In the genomic region with DNA sequence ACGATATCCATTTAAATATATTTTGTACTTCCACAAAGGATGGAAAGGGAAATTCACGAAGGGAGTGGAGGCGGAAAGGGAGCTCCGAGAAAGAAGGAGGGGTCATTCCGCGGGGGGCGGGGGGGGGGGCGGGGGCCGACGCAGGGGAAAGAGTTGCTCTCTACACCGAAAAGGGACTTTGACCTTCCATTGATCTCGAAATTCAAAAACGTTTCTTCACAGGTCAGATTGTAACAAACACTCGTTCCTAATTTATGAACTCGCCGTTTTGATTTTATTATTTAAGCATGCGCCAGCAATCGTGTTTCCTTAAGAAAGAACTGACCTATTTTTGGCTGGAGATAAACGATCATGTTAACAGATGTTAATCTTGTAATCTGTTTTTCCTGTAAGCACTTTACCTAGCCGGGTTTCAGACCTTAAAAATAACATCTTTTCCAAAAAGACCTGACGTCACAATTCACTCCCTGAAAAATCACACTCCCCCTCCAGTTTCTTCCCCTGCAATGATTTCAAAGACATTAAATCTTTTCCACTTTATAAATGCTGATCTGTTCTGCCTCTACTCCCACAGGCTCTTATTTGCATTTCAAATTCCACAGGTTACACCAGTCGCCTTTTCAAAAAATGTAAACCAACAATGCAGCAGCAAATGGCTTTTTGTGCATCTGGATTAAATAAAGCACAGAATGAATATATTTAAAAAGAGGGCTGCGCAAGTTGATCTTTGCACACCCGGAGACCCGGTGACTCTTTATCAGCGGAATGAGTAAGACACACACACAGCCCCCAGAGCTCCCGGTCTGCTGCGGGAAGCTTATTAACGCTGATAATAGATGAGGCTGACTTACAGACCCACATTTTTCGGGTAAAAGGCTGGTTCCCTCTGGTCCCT, we compare ENCODE assay signal across 8 cellular contexts. TPM values are rescaled to one million over a fixed set of nuclear protein-coding genes. Genes with fewer than 3 reads are reported as not detected.
A peak's percentile ranks its signal among the peaks of the same experiment; 100 is the strongest.
DNase-seq lines count a peak whose midpoint lies in the region; ATAC-seq and TF ChIP-seq lines count a peak whose summit lies in the region.

No MANE protein-coding gene starts in this region.

- peak overlapping the region; percentile 84 for H3K4me3 ChIP-seq in AG04450 (ENCODE audit: low read depth, low read length)

- H3K27ac Mint-ChIP-seq in activated naive CD8-positive, alpha-beta T cell: peak overlapping the region; percentile 89

- no peaks in the 10 kb centered on the region for H3K27me3 Mint-ChIP-seq in activated naive CD8-positive, alpha-beta T cell

- DNase-seq in AG04450 (ENCODE audit: low read depth, low spot score) (no peak), NCI-H748 (lab: John Stamatoyannopoulos, UW; ENCODE audit: unreplicated experiment) (peak; percentile 70), left ventricle myocardium superior (no peak), putamen (ENCODE audit: low spot score) (peak; percentile 72), HK-2 (ENCODE audit: unreplicated experiment) (no peak)

- H3K9me3 ChIP-seq in AG04450 (ENCODE audit: control insufficient read depth, insufficient read depth, low read length): no peaks in the 10 kb centered on the region; the same call in 1 of the 2 replicates

- CTCF ChIA-PET in AG04450 (lab: Charles Lee): interaction anchor here (0.6 to 1.8 kb wide), 2 partner anchors 127 to 194 kb away, joined by 4 to 7 read pairs; no protein-coding TSS in a partner anchor

- no peaks in the 10 kb centered on the region for H3K27me3 ChIP-seq in AG04450 (ENCODE audit: control insufficient read depth, insufficient read depth, low read length)

- H3K4me1 Mint-ChIP-seq in activated naive CD8-positive, alpha-beta T cell (ENCODE audit: low read depth): peaks cover 39% of the 10 kb centered on the region

- intact Hi-C loops in left ventricle myocardium superior (cut with micrococcal nuclease): loop anchor here (5.0 kb wide), 1 partner anchor 41 kb away; no protein-coding TSS in a partner anchor

- no peak for TF ChIP-seq CTCF in AG04450 (IDR thresholded peaks at IDR 0.05; ENCODE audit: low read depth, low read length)

- no peaks in the 10 kb centered on the region for H3K9me3 Mint-ChIP-seq in activated naive CD8-positive, alpha-beta T cell (ENCODE audit: low read depth)

- POLR2A ChIA-PET in AG04450 (lab: Yijun Ruan, JAX): interaction anchor here (0.6 to 1.0 kb wide), 4 partner anchors 48 to 72 kb away, joined by 3 to 7 read pairs (median 3); no protein-coding TSS in a partner anchor

- peak overlapping the region; percentile 86 for H3K27ac ChIP-seq in AG04450 (ENCODE audit: low read depth, low read length)

- no peaks in the 10 kb centered on the region for H3K36me3 Mint-ChIP-seq in activated naive CD8-positive, alpha-beta T cell

- peak overlapping the region; percentile 88 for H3K4me3 Mint-ChIP-seq in activated naive CD8-positive, alpha-beta T cell

- ATAC-seq in GM18519 (IDR thresholded peaks at IDR 0.05; ENCODE audit: low FRiP score, unreplicated experiment) (peak; percentile 2), HG03045 (IDR thresholded peaks at IDR 0.05; ENCODE audit: unreplicated experiment) (peak; percentile 7), left ventricle myocardium superior (peak; percentile 27)

RNA-seq across cellular contexts. Expression of a gene that starts 1.6 kb away (rescaled TPM):
- 15.0 and 15.5 TPM in 2 replicates for polyA plus RNA-seq in AG04450 (2011; rRNA removed)
- 46.5 and 50.4 TPM in 2 replicates for polyA minus RNA-seq in AG04450 (2011; rRNA and poly(A)+ RNA removed)
- total RNA-seq in left ventricle myocardium superior: 14.0 TPM

Comparison
In these comparisons a context has a peak if more than half of its experiments do, and no peak if none do; other contexts are left out.
1. DNase-seq: peak in NCI-H748 (single experiment) and putamen (single experiment); none in AG04450 (single experiment), left ventricle myocardium superior (single experiment) and HK-2 (single experiment).
2. Peak in every context shown above with its lines, with median percentiles within 50 percentile points of each other: ATAC-seq.